In the genomic region with DNA sequence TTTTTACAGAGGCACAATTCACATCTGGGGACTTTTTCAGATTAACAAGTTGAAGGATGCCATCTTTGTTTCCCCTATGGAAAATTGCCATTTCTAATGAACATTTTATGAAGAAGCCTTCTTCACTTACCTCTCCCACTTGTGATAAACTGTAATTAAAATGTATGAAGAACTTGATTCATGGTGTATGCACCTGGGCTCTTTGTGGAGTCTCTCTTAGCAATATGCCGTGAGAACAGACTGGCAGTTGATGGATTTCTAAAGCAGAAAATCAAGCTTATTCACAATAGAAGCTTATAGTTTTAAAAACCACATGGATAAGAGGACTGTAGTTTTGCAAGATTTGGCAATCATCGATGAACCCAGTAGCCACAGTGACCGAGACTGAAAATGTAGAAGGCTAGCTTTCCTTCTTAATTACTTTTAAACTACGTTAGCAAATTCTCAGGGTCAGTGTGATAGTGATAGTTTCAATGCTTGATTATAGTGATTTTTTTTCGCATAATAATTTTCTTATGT, we compare ENCODE assay signal across 1 cellular context.
TF ChIP-seq lines count a peak whose summit lies in the region.

No MANE protein-coding gene starts in this region.

TF ChIP-seq in GM12878, 131 proteins besides CTCF, POLR2A, EP300 and RAD21 (continued from another document):
- TF ChIP-seq NFYA (IDR thresholded peaks at IDR 0.05; ENCODE audit: borderline replicate concordance, low read depth, low read length) (no peak), SMAD1 (IDR thresholded peaks at IDR 0.05; ENCODE audit: low read depth, partially characterized antibody) (no peak), SMARCA5 (IDR thresholded peaks at IDR 0.05) (0 out of 2 replicates have a peak, but pooled peaks have one; percentile 22), ESRRA (IDR thresholded peaks at IDR 0.05; ENCODE audit: low read length) (no peak), SIN3A (IDR thresholded peaks at IDR 0.05; ENCODE audit: low read depth, low read length) (no peak), TCF3 (IDR thresholded peaks at IDR 0.05; ENCODE audit: borderline replicate concordance, insufficient read depth, low read depth, low read length) (no peak), POLR2AphosphoS2 (IDR thresholded peaks at IDR 0.05; ENCODE audit: low read depth, low read length) (no peak), ZNF24 (IDR thresholded peaks at IDR 0.05) (no peak), YY1 (IDR thresholded peaks at IDR 0.05; ENCODE audit: low read depth, low read length) (peak; percentile 39; the same call in 1 of the 2 replicates), RUNX3 (IDR thresholded peaks at IDR 0.05; ENCODE audit: low read length) (0 out of 2 replicates have a peak, but pooled peaks have one; percentile 2), ZSCAN29 (IDR thresholded peaks at IDR 0.05) (0 out of 2 replicates have a peak, but pooled peaks have one; percentile 35), STAT1 (conservative IDR thresholded peaks at IDR 0.05) (no peak), CBFB (IDR thresholded peaks at IDR 0.05; ENCODE audit: low read depth) (no peak; the same call in 1 of the 2 replicates), RELA (IDR thresholded peaks at IDR 0.05; ENCODE audit: borderline replicate concordance, partially characterized antibody) (no peak), DPF2 (IDR thresholded peaks at IDR 0.05) (0 out of 2 replicates have a peak, but pooled peaks have one; percentile 19), EZH2 (IDR thresholded peaks at IDR 0.05; ENCODE audit: borderline replicate concordance, control insufficient read depth, low read depth, low read length) (no peak), PKNOX1 (IDR thresholded peaks at IDR 0.05) (peak; percentile 25; the same call in 1 of the 2 replicates), CEBPB (IDR thresholded peaks at IDR 0.05; ENCODE audit: borderline replicate concordance in 1 of 2, low read depth in 2 of 2, low read length in 2 of 2) (no peak), ASH2L (IDR thresholded peaks at IDR 0.05; ENCODE audit: borderline replicate concordance, low read depth) (no peak), JUNB (IDR thresholded peaks at IDR 0.05) (no peak; the same call in 1 of the 2 replicates), SIX5 (IDR thresholded peaks at IDR 0.05; ENCODE audit: low read depth, low read length, severe bottlenecking) (no peak), KAT2A (conservative IDR thresholded peaks at IDR 0.05; ENCODE audit: control insufficient read depth, low read depth, low read length) (no peak), TCF7 (IDR thresholded peaks at IDR 0.05; ENCODE audit: borderline replicate concordance) (peak; percentile 1; the same call in 1 of the 2 replicates), RB1 (IDR thresholded peaks at IDR 0.05; ENCODE audit: borderline replicate concordance) (no peak), PML (IDR thresholded peaks at IDR 0.05; ENCODE audit: low read length) (no peak), ZNF274 (IDR thresholded peaks at IDR 0.05; ENCODE audit: insufficient read depth, insufficient read length) (no peak), MTA3 (IDR thresholded peaks at IDR 0.05; ENCODE audit: borderline replicate concordance, low read length) (no peak; the same call in 1 of the 2 replicates), MEF2B (IDR thresholded peaks at IDR 0.05; ENCODE audit: partially characterized antibody, poor library complexity, severe bottlenecking) (no peak), BMI1 (IDR thresholded peaks at IDR 0.05; ENCODE audit: borderline replicate concordance) (no peak; the same call in 1 of the 2 replicates), ZNF592 (IDR thresholded peaks at IDR 0.05) (no peak), MTA2 (IDR thresholded peaks at IDR 0.05; ENCODE audit: low read depth) (peak; percentile 61)
- TF ChIP-seq, protein P1, sequence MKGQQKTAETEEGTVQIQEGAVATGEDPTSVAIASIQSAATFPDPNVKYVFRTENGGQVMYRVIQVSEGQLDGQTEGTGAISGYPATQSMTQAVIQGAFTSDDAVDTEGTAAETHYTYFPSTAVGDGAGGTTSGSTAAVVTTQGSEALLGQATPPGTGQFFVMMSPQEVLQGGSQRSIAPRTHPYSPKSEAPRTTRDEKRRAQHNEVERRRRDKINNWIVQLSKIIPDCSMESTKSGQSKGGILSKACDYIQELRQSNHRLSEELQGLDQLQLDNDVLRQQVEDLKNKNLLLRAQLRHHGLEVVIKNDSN (IDR thresholded peaks at IDR 0.05; ENCODE audit: borderline replicate concordance, extremely low read length, insufficient read depth, low read depth, low read length) = no peak
- TF ChIP-seq, protein P2, sequence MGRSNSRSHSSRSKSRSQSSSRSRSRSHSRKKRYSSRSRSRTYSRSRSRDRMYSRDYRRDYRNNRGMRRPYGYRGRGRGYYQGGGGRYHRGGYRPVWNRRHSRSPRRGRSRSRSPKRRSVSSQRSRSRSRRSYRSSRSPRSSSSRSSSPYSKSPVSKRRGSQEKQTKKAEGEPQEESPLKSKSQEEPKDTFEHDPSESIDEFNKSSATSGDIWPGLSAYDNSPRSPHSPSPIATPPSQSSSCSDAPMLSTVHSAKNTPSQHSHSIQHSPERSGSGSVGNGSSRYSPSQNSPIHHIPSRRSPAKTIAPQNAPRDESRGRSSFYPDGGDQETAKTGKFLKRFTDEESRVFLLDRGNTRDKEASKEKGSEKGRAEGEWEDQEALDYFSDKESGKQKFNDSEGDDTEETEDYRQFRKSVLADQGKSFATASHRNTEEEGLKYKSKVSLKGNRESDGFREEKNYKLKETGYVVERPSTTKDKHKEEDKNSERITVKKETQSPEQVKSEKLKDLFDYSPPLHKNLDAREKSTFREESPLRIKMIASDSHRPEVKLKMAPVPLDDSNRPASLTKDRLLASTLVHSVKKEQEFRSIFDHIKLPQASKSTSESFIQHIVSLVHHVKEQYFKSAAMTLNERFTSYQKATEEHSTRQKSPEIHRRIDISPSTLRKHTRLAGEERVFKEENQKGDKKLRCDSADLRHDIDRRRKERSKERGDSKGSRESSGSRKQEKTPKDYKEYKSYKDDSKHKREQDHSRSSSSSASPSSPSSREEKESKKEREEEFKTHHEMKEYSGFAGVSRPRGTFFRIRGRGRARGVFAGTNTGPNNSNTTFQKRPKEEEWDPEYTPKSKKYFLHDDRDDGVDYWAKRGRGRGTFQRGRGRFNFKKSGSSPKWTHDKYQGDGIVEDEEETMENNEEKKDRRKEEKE (IDR thresholded peaks at IDR 0.05) = no peak
- TF ChIP-seq, protein P3, sequence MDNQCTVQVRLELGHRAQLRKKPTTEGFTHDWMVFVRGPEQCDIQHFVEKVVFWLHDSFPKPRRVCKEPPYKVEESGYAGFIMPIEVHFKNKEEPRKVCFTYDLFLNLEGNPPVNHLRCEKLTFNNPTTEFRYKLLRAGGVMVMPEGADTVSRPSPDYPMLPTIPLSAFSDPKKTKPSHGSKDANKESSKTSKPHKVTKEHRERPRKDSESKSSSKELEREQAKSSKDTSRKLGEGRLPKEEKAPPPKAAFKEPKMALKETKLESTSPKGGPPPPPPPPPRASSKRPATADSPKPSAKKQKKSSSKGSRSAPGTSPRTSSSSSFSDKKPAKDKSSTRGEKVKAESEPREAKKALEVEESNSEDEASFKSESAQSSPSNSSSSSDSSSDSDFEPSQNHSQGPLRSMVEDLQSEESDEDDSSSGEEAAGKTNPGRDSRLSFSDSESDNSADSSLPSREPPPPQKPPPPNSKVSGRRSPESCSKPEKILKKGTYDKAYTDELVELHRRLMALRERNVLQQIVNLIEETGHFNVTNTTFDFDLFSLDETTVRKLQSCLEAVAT (IDR thresholded peaks at IDR 0.05) = 0 out of 2 replicates have a peak, but pooled peaks have one; percentile 6
- TF ChIP-seq, protein P4, sequence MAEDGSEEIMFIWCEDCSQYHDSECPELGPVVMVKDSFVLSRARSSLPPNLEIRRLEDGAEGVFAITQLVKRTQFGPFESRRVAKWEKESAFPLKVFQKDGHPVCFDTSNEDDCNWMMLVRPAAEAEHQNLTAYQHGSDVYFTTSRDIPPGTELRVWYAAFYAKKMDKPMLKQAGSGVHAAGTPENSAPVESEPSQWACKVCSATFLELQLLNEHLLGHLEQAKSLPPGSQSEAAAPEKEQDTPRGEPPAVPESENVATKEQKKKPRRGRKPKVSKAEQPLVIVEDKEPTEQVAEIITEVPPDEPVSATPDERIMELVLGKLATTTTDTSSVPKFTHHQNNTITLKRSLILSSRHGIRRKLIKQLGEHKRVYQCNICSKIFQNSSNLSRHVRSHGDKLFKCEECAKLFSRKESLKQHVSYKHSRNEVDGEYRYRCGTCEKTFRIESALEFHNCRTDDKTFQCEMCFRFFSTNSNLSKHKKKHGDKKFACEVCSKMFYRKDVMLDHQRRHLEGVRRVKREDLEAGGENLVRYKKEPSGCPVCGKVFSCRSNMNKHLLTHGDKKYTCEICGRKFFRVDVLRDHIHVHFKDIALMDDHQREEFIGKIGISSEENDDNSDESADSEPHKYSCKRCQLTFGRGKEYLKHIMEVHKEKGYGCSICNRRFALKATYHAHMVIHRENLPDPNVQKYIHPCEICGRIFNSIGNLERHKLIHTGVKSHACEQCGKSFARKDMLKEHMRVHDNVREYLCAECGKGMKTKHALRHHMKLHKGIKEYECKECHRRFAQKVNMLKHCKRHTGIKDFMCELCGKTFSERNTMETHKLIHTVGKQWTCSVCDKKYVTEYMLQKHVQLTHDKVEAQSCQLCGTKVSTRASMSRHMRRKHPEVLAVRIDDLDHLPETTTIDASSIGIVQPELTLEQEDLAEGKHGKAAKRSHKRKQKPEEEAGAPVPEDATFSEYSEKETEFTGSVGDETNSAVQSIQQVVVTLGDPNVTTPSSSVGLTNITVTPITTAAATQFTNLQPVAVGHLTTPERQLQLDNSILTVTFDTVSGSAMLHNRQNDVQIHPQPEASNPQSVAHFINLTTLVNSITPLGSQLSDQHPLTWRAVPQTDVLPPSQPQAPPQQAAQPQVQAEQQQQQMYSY (CRISPR knock-in tag; IDR thresholded peaks at IDR 0.05) = no peak
- TF ChIP-seq, protein P5, sequence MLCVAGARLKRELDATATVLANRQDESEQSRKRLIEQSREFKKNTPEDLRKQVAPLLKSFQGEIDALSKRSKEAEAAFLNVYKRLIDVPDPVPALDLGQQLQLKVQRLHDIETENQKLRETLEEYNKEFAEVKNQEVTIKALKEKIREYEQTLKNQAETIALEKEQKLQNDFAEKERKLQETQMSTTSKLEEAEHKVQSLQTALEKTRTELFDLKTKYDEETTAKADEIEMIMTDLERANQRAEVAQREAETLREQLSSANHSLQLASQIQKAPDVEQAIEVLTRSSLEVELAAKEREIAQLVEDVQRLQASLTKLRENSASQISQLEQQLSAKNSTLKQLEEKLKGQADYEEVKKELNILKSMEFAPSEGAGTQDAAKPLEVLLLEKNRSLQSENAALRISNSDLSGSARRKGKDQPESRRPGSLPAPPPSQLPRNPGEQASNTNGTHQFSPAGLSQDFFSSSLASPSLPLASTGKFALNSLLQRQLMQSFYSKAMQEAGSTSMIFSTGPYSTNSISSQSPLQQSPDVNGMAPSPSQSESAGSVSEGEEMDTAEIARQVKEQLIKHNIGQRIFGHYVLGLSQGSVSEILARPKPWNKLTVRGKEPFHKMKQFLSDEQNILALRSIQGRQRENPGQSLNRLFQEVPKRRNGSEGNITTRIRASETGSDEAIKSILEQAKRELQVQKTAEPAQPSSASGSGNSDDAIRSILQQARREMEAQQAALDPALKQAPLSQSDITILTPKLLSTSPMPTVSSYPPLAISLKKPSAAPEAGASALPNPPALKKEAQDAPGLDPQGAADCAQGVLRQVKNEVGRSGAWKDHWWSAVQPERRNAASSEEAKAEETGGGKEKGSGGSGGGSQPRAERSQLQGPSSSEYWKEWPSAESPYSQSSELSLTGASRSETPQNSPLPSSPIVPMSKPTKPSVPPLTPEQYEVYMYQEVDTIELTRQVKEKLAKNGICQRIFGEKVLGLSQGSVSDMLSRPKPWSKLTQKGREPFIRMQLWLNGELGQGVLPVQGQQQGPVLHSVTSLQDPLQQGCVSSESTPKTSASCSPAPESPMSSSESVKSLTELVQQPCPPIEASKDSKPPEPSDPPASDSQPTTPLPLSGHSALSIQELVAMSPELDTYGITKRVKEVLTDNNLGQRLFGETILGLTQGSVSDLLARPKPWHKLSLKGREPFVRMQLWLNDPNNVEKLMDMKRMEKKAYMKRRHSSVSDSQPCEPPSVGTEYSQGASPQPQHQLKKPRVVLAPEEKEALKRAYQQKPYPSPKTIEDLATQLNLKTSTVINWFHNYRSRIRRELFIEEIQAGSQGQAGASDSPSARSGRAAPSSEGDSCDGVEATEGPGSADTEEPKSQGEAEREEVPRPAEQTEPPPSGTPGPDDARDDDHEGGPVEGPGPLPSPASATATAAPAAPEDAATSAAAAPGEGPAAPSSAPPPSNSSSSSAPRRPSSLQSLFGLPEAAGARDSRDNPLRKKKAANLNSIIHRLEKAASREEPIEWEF (IDR thresholded peaks at IDR 0.05; ENCODE audit: insufficient replicate concordance, low read depth, low read length) = peak; percentile 76
